Comparison of ENCODE assay signal across 8 cellular contexts in genomic region chr2:241803387-241804325, GRCh38. TPM values are rescaled to one million over a fixed set of nuclear protein-coding genes. Genes with fewer than 3 reads are reported as not detected.
DNase-seq lines count a peak whose midpoint lies in the region; ATAC-seq and TF ChIP-seq lines count a peak whose summit lies in the region.

No MANE protein-coding gene starts in this region.

- peak overlapping the region; percentile 89 for H3K27ac Mint-ChIP-seq in central memory CD8-positive, alpha-beta T cell (ENCODE audit: low read depth)

- peaks cover 6% of the 10 kb centered on the region for H3K4me1 Mint-ChIP-seq in central memory CD8-positive, alpha-beta T cell

- H3K27me3 ChIP-seq in SJSA1 (replicated peaks), result peaks cover 26% of the 10 kb centered on the region
- H3K27me3 ChIP-seq in layer of hippocampus (ENCODE audit: control insufficient read depth, insufficient read depth, low read length), result peaks cover 14% of the 10 kb centered on the region

- no peaks in the 10 kb centered on the region for H3K9me3 ChIP-seq in HEK293 (ENCODE audit: control insufficient read depth, insufficient read depth, low read depth, low read length)
- 0 out of 2 replicates have a peak, but pooled peaks cover 4% of the 10 kb centered on the region for H3K9me3 ChIP-seq in SJSA1 (replicated peaks)

- no peak for TF ChIP-seq CTCF in HEK293 (tag by site-specific recombination; IDR thresholded peaks at IDR 0.05)

- peak; percentile 70 for ATAC-seq in central memory CD8-positive, alpha-beta T cell (replicated peaks; ENCODE audit: extremely low read depth, poor library complexity, severe bottlenecking)

- H3K36me3 Mint-ChIP-seq in central memory CD8-positive, alpha-beta T cell (ENCODE audit: insufficient read depth), result peaks cover 3% of the 10 kb centered on the region

- no peaks in the 10 kb centered on the region for H3K27me3 Mint-ChIP-seq in central memory CD8-positive, alpha-beta T cell

- CTCF ChIA-PET in HEK293 (lab: Yijun Ruan, JAX), result interaction anchor here (0.5 to 0.6 kb wide), 2 partner anchors 108 to 387 kb away, joined by 3 to 5 read pairs; no protein-coding TSS in a partner anchor

- no peak overlapping the region for H3K27ac ChIP-seq in HEK293 (ENCODE audit: extremely low read depth, low read depth, low read length)
- no peak overlapping the region for H3K27ac ChIP-seq in SJSA1
- H3K27ac ChIP-seq in layer of hippocampus (ENCODE audit: low read depth, low read length), result peak overlapping the region; percentile 30

- peak overlapping the region; percentile 71 for H3K4me3 Mint-ChIP-seq in central memory CD8-positive, alpha-beta T cell

- DNase-seq in COLO668 (lab: John Stamatoyannopoulos, UW; ENCODE audit: unreplicated experiment) (peak; percentile 72), SJSA1 (ENCODE audit: low read depth in 1 of 2, low spot score in 2 of 2) (peak in 1 of 2 experiments; percentile 26), NCI-H2107 treated with DMSO at 0.1 percent for 48 hours (lab: John Stamatoyannopoulos, UW; ENCODE audit: unreplicated experiment) (no peak), RKO (ENCODE audit: low spot score) (no peak)
- peak in 1 of 2 donors; percentile 36 for DNase-seq in central memory CD8-positive, alpha-beta T cell (ENCODE audit: low spot score in 2 of 2)
- DNase-seq in stimulated activated CD8-positive, alpha-beta memory T cell treated with anti-CD3 and anti-CD28 coated beads, Interleukin-12 subunit alpha, Interleukin-12 subunit beta, amount 100 ng/mL, for 4 hours (ENCODE audit: low read depth), result peak; percentile 29

- H3K4me1 ChIP-seq in HEK293 (ENCODE audit: control insufficient read depth, insufficient read depth, low read length) (no peaks in the 10 kb centered on the region), SJSA1 (replicated peaks) (peaks cover 20% of the 10 kb centered on the region)

- H3K9me3 Mint-ChIP-seq in central memory CD8-positive, alpha-beta T cell, result no peaks in the 10 kb centered on the region

- peak overlapping the region; percentile 6; the same call in 1 of the 2 replicates for H3K4me3 ChIP-seq in HEK293 (ENCODE audit: low read depth, low read length)
- peak overlapping the region; percentile 26 for H3K4me3 ChIP-seq in SJSA1

- POLR2A ChIA-PET in HEK293 (lab: Yijun Ruan, JAX), result no interaction called here

- H3K36me3 ChIP-seq in HEK293 (ENCODE audit: control insufficient read depth in 2 of 2, insufficient read depth in 1 of 2, low read length in 2 of 2) (no peaks in the 10 kb centered on the region), SJSA1 (no peaks in the 10 kb centered on the region)

TF ChIP-seq in HEK293, 187 proteins besides CTCF, POLR2A, EP300 and RAD21:
- TF ChIP-seq ZNF555 (tag by site-specific recombination; conservative IDR thresholded peaks at IDR 0.05), result no peak
- TF ChIP-seq PRDM1 (tag by site-specific recombination; IDR thresholded peaks at IDR 0.05), result no peak
- TF ChIP-seq ZBTB1 (tag by site-specific recombination; IDR thresholded peaks at IDR 0.05), result no peak

RNA-seq across cellular contexts. Expression of gene NEU4, which starts 5.3 kb away (rescaled TPM):
- total RNA-seq in SJSA1 (2014; rRNA removed; shearing (Covaris generic)), result not detected in 2 replicates

RNA-seq across cellular contexts. Expression of gene GAL3ST2, which starts 27.0 kb away (rescaled TPM):
- total RNA-seq in SJSA1 (2014; rRNA removed; shearing (Covaris generic)), result not detected in 2 replicates

RNA-seq across cellular contexts. Expression of gene PDCD1, which starts 55.0 kb away (rescaled TPM):
- not detected in 2 replicates for total RNA-seq in SJSA1 (2014; rRNA removed; shearing (Covaris generic))

Comparison
In these comparisons a context has a peak if more than half of its experiments do, and no peak if none do; other contexts are left out.
1. DNase-seq: peak in COLO668 (single experiment) and stimulated activated CD8-positive, alpha-beta memory T cell treated with anti-CD3 and anti-CD28 coated beads, Interleukin-12 subunit alpha, Interleukin-12 subunit beta, amount 100 ng/mL, for 4 hours (single experiment); none in NCI-H2107 treated with DMSO at 0.1 percent for 48 hours (single experiment) and RKO (single experiment).